ENCODE assay signal across 33 cellular contexts in the genomic region with DNA sequence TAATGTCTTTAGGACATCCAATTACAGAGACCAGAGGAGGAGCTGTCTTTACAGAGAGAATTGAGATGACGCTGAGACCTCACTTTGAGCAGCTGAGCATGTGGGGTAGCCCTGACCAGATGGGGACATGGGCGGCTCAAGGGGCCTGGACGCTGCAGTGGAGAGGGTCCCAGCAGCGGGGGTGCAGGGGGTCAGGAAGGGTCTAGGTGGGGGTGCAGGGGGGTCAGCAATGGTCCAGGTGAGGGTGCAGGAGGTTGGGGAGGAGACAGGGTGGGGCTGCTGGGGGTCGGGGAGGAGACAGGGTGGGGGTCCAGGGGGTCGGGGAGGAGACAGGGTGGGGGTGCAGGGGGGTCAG. TPM values are rescaled to one million over a fixed set of nuclear protein-coding genes. Genes with fewer than 3 reads are reported as not detected.
"Had no signal": no experiment of that assay in that cellular context is flagged by ENCODE, and none has a peak within 500 bp of the region (broad histone marks: within the 10 kb centered on the region; RNA-seq: fewer than 3 reads in every experiment).

No MANE protein-coding gene starts in this region.

- H3K4me1 Mint-ChIP-seq: activated CD4-positive, alpha-beta T cell treated with anti-CD3 and anti-CD28 coated beads for 36 hours; activated CD4-positive, alpha-beta T cell treated with anti-CD3 and anti-CD28 coated beads, Interleukin-2, amount 10 ng/mL, durations not matched to agents 24 days and 14 days; activated CD8-positive, alpha-beta memory T cell treated with anti-CD3 and anti-CD28 coated beads, Interleukin-2, amount 10 ng/mL, durations not matched to agents 7 days and 5 days; activated naive CD4-positive, alpha-beta T cell treated with anti-CD3 and anti-CD28 coated beads, Interleukin-2, amount 50 U/mL, for 24 hours; activated naive CD8-positive, alpha-beta T cell treated with anti-CD3 and anti-CD28 coated beads for 36 hours; activated naive CD8-positive, alpha-beta T cell treated with anti-CD3 and anti-CD28 coated beads, Interleukin-2, amount 50 U/mL, for 24 hours had no signal

- H3K27ac ChIP-seq: ascending aorta, breast epithelium, cardiac muscle cell, coronary artery, esophagus muscularis mucosa, foreskin keratinocyte, gastroesophageal sphincter had no signal

- H3K4me1 ChIP-seq: ascending aorta, breast epithelium, esophagus muscularis mucosa, foreskin keratinocyte had no signal

- H3K36me3 ChIP-seq: ascending aorta, breast epithelium, cardiac muscle cell, esophagus muscularis mucosa, gastroesophageal sphincter had no signal

- ATAC-seq: activated CD4-positive, alpha-beta T cell treated with anti-CD3 and anti-CD28 coated beads for 36 hours; activated CD8-positive, alpha-beta memory T cell treated with anti-CD3 and anti-CD28 coated beads, Interleukin-2, amount 10 ng/mL, durations not matched to agents 7 days and 5 days; activated CD8-positive, alpha-beta T cell treated with anti-CD3 and anti-CD28 coated beads, Interleukin-2, amount 10 ng/mL, durations not matched to agents 7 days and 5 days; activated naive CD8-positive, alpha-beta T cell treated with anti-CD3 and anti-CD28 coated beads, Interleukin-2, amount 50 U/mL, for 24 hours; effector memory CD8-positive, alpha-beta T cell; foreskin keratinocyte; gastroesophageal sphincter had no signal

- H3K36me3 Mint-ChIP-seq: activated CD4-positive, alpha-beta memory T cell treated with anti-CD3 and anti-CD28 coated beads for 36 hours; activated CD8-positive, alpha-beta memory T cell treated with anti-CD3 and anti-CD28 coated beads, Interleukin-2, amount 10 ng/mL, durations not matched to agents 7 days and 5 days; activated naive CD4-positive, alpha-beta T cell treated with anti-CD3 and anti-CD28 coated beads, Interleukin-2, amount 50 U/mL, for 24 hours; activated naive CD8-positive, alpha-beta T cell treated with anti-CD3 and anti-CD28 coated beads for 36 hours; brain had no signal

- DNase-seq: activated CD4-positive, alpha-beta memory T cell treated with anti-CD3 and anti-CD28 coated beads for 36 hours; activated CD4-positive, alpha-beta T cell treated with anti-CD3 and anti-CD28 coated beads for 36 hours; activated CD4-positive, alpha-beta T cell treated with anti-CD3 and anti-CD28 coated beads, Interleukin-2, amount 10 ng/mL, durations not matched to agents 24 days and 14 days; activated CD4-positive, CD25-positive, alpha-beta regulatory T cell; activated CD4-positive, CD25-positive, alpha-beta regulatory T cell treated with anti-CD3 and anti-CD28 coated beads, Interleukin-2, amount 50 U/mL, for 72 hours; activated CD8-positive, alpha-beta memory T cell treated with anti-CD3 and anti-CD28 coated beads, Interleukin-2, amount 10 ng/mL, durations not matched to agents 7 days and 5 days; activated CD8-positive, alpha-beta memory T cell treated with anti-CD3 and anti-CD28 coated beads, Interleukin-2, amount 50 U/mL, for 4 hours; activated CD8-positive, alpha-beta T cell treated with anti-CD3 and anti-CD28 coated beads, Interleukin-2, amount 10 ng/mL, durations not matched to agents 7 days and 5 days; activated effector memory CD4-positive, alpha-beta T cell treated with anti-CD3 and anti-CD28 coated beads, Interleukin-2, amount 50 U/mL, for 16 hours; activated naive CD4-positive, alpha-beta T cell treated with anti-CD3 and anti-CD28 coated beads for 36 hours; activated naive CD8-positive, alpha-beta T cell treated with anti-CD3 and anti-CD28 coated beads for 36 hours; activated naive CD8-positive, alpha-beta T cell treated with anti-CD3 and anti-CD28 coated beads, Interleukin-2, amount 50 U/mL, for 24 hours; activated T-cell treated with anti-CD3 and anti-CD28 coated beads, Interleukin-2, amount 50 U/mL, for 1 hour; activated T-cell treated with anti-CD3 and anti-CD28 coated beads, Interleukin-2, amount 50 U/mL, for 48 hours; central memory CD4-positive, alpha-beta T cell; cerebellar nuclear complex; dermis blood vessel endothelial cell; effector CD4-positive, alpha-beta T cell; effector memory CD8-positive, alpha-beta T cell; erythroblast; foreskin keratinocyte; T-helper 2 cell had no signal

- H3K4me3 ChIP-seq: ascending aorta, breast epithelium, cardiac muscle cell, coronary artery, esophagus muscularis mucosa, gastroesophageal sphincter had no signal

- H3K9me3 ChIP-seq: ascending aorta, breast epithelium, esophagus muscularis mucosa, gastroesophageal sphincter had no signal

- H3K4me3 Mint-ChIP-seq: activated CD4-positive, alpha-beta memory T cell treated with anti-CD3 and anti-CD28 coated beads for 36 hours; activated CD4-positive, alpha-beta T cell treated with anti-CD3 and anti-CD28 coated beads for 36 hours; activated CD4-positive, alpha-beta T cell treated with anti-CD3 and anti-CD28 coated beads, Interleukin-2, amount 10 ng/mL, durations not matched to agents 24 days and 14 days; activated CD8-positive, alpha-beta memory T cell treated with anti-CD3 and anti-CD28 coated beads, Interleukin-2, amount 10 ng/mL, durations not matched to agents 7 days and 5 days; activated CD8-positive, alpha-beta T cell treated with anti-CD3 and anti-CD28 coated beads, Interleukin-2, amount 10 ng/mL, durations not matched to agents 7 days and 5 days; activated naive CD4-positive, alpha-beta T cell treated with anti-CD3 and anti-CD28 coated beads for 36 hours; activated naive CD4-positive, alpha-beta T cell treated with anti-CD3 and anti-CD28 coated beads, Interleukin-2, amount 50 U/mL, for 24 hours; activated naive CD8-positive, alpha-beta T cell treated with anti-CD3 and anti-CD28 coated beads for 36 hours; activated naive CD8-positive, alpha-beta T cell treated with anti-CD3 and anti-CD28 coated beads, Interleukin-2, amount 50 U/mL, for 24 hours; activated T-helper 1 cell treated with anti-CD3 and anti-CD28 coated beads, Interleukin-12 subunit alpha, Interleukin-12 subunit beta, Interleukin-2, Interleukin-4 antibody, amounts not matched to agents 30 ng/mL and 10 ng/mL and 1 ng/mL, durations not matched to agents 14 hours and 24 hours and 36 hours; brain; effector memory CD8-positive, alpha-beta T cell had no signal

- H3K9me3 Mint-ChIP-seq: activated CD4-positive, alpha-beta memory T cell treated with anti-CD3 and anti-CD28 coated beads for 36 hours; activated CD4-positive, alpha-beta T cell treated with anti-CD3 and anti-CD28 coated beads, Interleukin-2, amount 10 ng/mL, durations not matched to agents 24 days and 14 days; activated naive CD4-positive, alpha-beta T cell treated with anti-CD3 and anti-CD28 coated beads for 36 hours; activated naive CD4-positive, alpha-beta T cell treated with anti-CD3 and anti-CD28 coated beads, Interleukin-2, amount 50 U/mL, for 24 hours; activated naive CD8-positive, alpha-beta T cell treated with anti-CD3 and anti-CD28 coated beads for 36 hours; activated naive CD8-positive, alpha-beta T cell treated with anti-CD3 and anti-CD28 coated beads, Interleukin-2, amount 50 U/mL, for 24 hours; activated T-helper 1 cell treated with anti-CD3 and anti-CD28 coated beads, Interleukin-12 subunit alpha, Interleukin-12 subunit beta, Interleukin-2, Interleukin-4 antibody, amounts not matched to agents 30 ng/mL and 10 ng/mL and 1 ng/mL, durations not matched to agents 14 hours and 24 hours and 36 hours; activated T-helper 2 cell treated with anti-CD3 and anti-CD28 coated beads, Interferon-gamma antibody, Interleukin-2, Interleukin-4, amounts not matched to agents 10 μg/mL and 5 μg/mL and 100 μg/mL, durations not matched to agents 14 hours and 24 hours and 36 hours; effector memory CD8-positive, alpha-beta T cell had no signal

- H3K27me3 Mint-ChIP-seq: activated CD4-positive, alpha-beta T cell treated with anti-CD3 and anti-CD28 coated beads for 36 hours; activated CD4-positive, alpha-beta T cell treated with anti-CD3 and anti-CD28 coated beads, Interleukin-2, amount 10 ng/mL, durations not matched to agents 24 days and 14 days; activated CD8-positive, alpha-beta memory T cell treated with anti-CD3 and anti-CD28 coated beads, Interleukin-2, amount 10 ng/mL, durations not matched to agents 7 days and 5 days; activated naive CD4-positive, alpha-beta T cell treated with anti-CD3 and anti-CD28 coated beads, Interleukin-2, amount 50 U/mL, for 24 hours had no signal

- H3K27ac Mint-ChIP-seq: activated CD4-positive, alpha-beta memory T cell treated with anti-CD3 and anti-CD28 coated beads for 36 hours; activated CD4-positive, alpha-beta T cell treated with anti-CD3 and anti-CD28 coated beads for 36 hours; activated CD4-positive, alpha-beta T cell treated with anti-CD3 and anti-CD28 coated beads, Interleukin-2, amount 10 ng/mL, durations not matched to agents 24 days and 14 days; activated CD8-positive, alpha-beta memory T cell treated with anti-CD3 and anti-CD28 coated beads, Interleukin-2, amount 10 ng/mL, durations not matched to agents 7 days and 5 days; activated CD8-positive, alpha-beta T cell treated with anti-CD3 and anti-CD28 coated beads, Interleukin-2, amount 10 ng/mL, durations not matched to agents 7 days and 5 days; activated naive CD4-positive, alpha-beta T cell treated with anti-CD3 and anti-CD28 coated beads for 36 hours; activated naive CD4-positive, alpha-beta T cell treated with anti-CD3 and anti-CD28 coated beads, Interleukin-2, amount 50 U/mL, for 24 hours; activated naive CD8-positive, alpha-beta T cell treated with anti-CD3 and anti-CD28 coated beads for 36 hours; activated naive CD8-positive, alpha-beta T cell treated with anti-CD3 and anti-CD28 coated beads, Interleukin-2, amount 50 U/mL, for 24 hours; activated T-helper 1 cell treated with anti-CD3 and anti-CD28 coated beads, Interleukin-12 subunit alpha, Interleukin-12 subunit beta, Interleukin-2, Interleukin-4 antibody, amounts not matched to agents 30 ng/mL and 10 ng/mL and 1 ng/mL, durations not matched to agents 14 hours and 24 hours and 36 hours; activated T-helper 2 cell treated with anti-CD3 and anti-CD28 coated beads, Interferon-gamma antibody, Interleukin-2, Interleukin-4, amounts not matched to agents 10 μg/mL and 5 μg/mL and 100 μg/mL, durations not matched to agents 14 hours and 24 hours and 36 hours; effector memory CD8-positive, alpha-beta T cell had no signal

- H3K27me3 ChIP-seq: ascending aorta, cardiac muscle cell had no signal

RNA-seq across cellular contexts. Expression of a gene that starts 43.2 kb away (rescaled TPM):
- total RNA-seq: activated CD4-positive, alpha-beta T cell treated with anti-CD3 and anti-CD28 coated beads, Interleukin-2, amount 10 ng/mL, durations not matched to agents 24 days and 14 days; activated CD8-positive, alpha-beta memory T cell treated with anti-CD3 and anti-CD28 coated beads, Interleukin-2, amount 10 ng/mL, durations not matched to agents 7 days and 5 days; activated CD8-positive, alpha-beta T cell treated with anti-CD3 and anti-CD28 coated beads, Interleukin-2, amount 10 ng/mL, durations not matched to agents 7 days and 5 days; activated naive CD4-positive, alpha-beta T cell treated with anti-CD3 and anti-CD28 coated beads for 36 hours; activated T-helper 1 cell treated with anti-CD3 and anti-CD28 coated beads, Interleukin-12 subunit alpha, Interleukin-12 subunit beta, Interleukin-2, Interleukin-4 antibody, amounts not matched to agents 30 ng/mL and 10 ng/mL and 1 ng/mL, durations not matched to agents 14 hours and 24 hours and 36 hours; activated T-helper 2 cell treated with anti-CD3 and anti-CD28 coated beads, Interferon-gamma antibody, Interleukin-2, Interleukin-4, amounts not matched to agents 10 μg/mL and 5 μg/mL and 100 μg/mL, durations not matched to agents 14 hours and 24 hours and 36 hours; ascending aorta; T-helper 1 cell treated with Interleukin-12 subunit alpha and Interleukin-12 subunit beta and Interleukin-4 antibody, amounts not matched to agents 30 ng/mL and 1 ng/mL, for 36 hours had no signal
